14 cellular contexts compared by ENCODE assay signal in genomic region chr19:38837656-38838121, GRCh38. TPM values are rescaled to one million over a fixed set of nuclear protein-coding genes. Genes with fewer than 3 reads are reported as not detected.
A peak's percentile ranks its signal among the peaks of the same experiment; 100 is the strongest.
DNase-seq lines count a peak whose midpoint lies in the region; ATAC-seq, FAIRE-seq and TF ChIP-seq lines count a peak whose summit lies in the region.
"Had no signal": no experiment of that assay in that cellular context is flagged by ENCODE, and none has a peak within 500 bp of the region (broad histone marks: within the 10 kb centered on the region; RNA-seq: fewer than 3 reads in every experiment).

No MANE protein-coding gene starts in this region.

- H3K9me3 ChIP-seq in BE2C (no peaks in the 10 kb centered on the region), GM12878 (replicated peaks; ENCODE audit: control insufficient read depth, insufficient read depth, low read length) (no peaks in the 10 kb centered on the region)

- H3K4me1 Mint-ChIP-seq in HFFc6 (ENCODE audit: low read depth) = peaks cover 83% of the 10 kb centered on the region
- H3K4me1 Mint-ChIP-seq in GM23338 = no peaks in the 10 kb centered on the region; the same call in 2 of the 3 replicates

- H2BK5ac ChIP-seq in mesendoderm (ENCODE audit: low read length) = no peak overlapping the region

- no peak overlapping the region for H4K5ac ChIP-seq in mesendoderm (ENCODE audit: low read length)

- H2BK15ac ChIP-seq in mesendoderm (replicated peaks; ENCODE audit: low read depth) = no peak overlapping the region

- H3F3A ChIP-seq in GM23338 (replicated peaks; ENCODE audit: low read depth) = peaks cover 85% of the 10 kb centered on the region

- in situ Hi-C loops in GM12878 (cut with MboI) = no loop called here

- intact Hi-C loops in GM12878 (cut with micrococcal nuclease; ENCODE audit: unreplicated experiment) = loop anchor here (10.0 kb wide), 2 partner anchors 47 to 293 kb away; no protein-coding TSS in a partner anchor

- peak; percentile 49 for DNase-seq in BE2C
- DNase-seq in HFFc6 = peak; percentile 96
- no peak for DNase-seq in GM12878 (ENCODE audit: low read depth, low spot score)
- peak; percentile 54 for DNase-seq in mesendoderm
- DNase-seq in activated CD4-positive, CD25-positive, alpha-beta regulatory T cell treated with anti-CD3 and anti-CD28 coated beads, Interleukin-2, amount 50 U/mL, for 72 hours = no peak
- no peak for DNase-seq in NCI-H526 (lab: John Stamatoyannopoulos, UW)
- no peak for DNase-seq in GM23338 (ENCODE audit: low spot score)
- DNase-seq: Kasumi-1; natural killer cell; NCI-H446; stimulated activated CD4-positive, alpha-beta T cell treated with anti-CD3 and anti-CD28 coated beads, Interleukin-2, amount 100 ng/mL, for 24 hours had no signal

- H3K36me3 Mint-ChIP-seq in HFFc6 (ENCODE audit: low read depth) (peaks cover 64% of the 10 kb centered on the region), GM23338 (ENCODE audit: low read depth) (peaks cover 82% of the 10 kb centered on the region)

- CTCF ChIA-PET in GM12878 (lab: Yijun Ruan, JAX) = no interaction called here

- H2AFZ ChIP-seq in GM12878 (ENCODE audit: control insufficient read depth, low read depth, low read length) (no peak overlapping the region), GM23338 (no peak overlapping the region)

- H4K8ac ChIP-seq in mesendoderm (ENCODE audit: low read depth, low read length) = no peak overlapping the region

- no peak overlapping the region for H3K4me2 ChIP-seq in GM12878 (ENCODE audit: control insufficient read depth, insufficient read depth)
- H3K4me2 ChIP-seq in mesendoderm (ENCODE audit: low read length) = no peak overlapping the region
- no peak overlapping the region for H3K4me2 ChIP-seq in GM23338

- H3K18ac ChIP-seq in mesendoderm (ENCODE audit: low read length) = no peak overlapping the region

- no peak overlapping the region for H3K9ac ChIP-seq in GM12878 (ENCODE audit: control insufficient read depth, insufficient read depth, low read length)
- no peak overlapping the region for H3K9ac ChIP-seq in mesendoderm (ENCODE audit: low read length)

- H3K36me3 ChIP-seq in BE2C (peaks cover 73% of the 10 kb centered on the region), GM12878 (ENCODE audit: control insufficient read depth in 2 of 2, insufficient read depth in 2 of 2, low read length in 1 of 2) (peaks cover 45 to 52% of the 10 kb centered on the region in 2 experiments), mesendoderm (ENCODE audit: control insufficient read depth, insufficient read depth, low read length) (peaks cover 46% of the 10 kb centered on the region), GM23338 (ENCODE audit: insufficient read depth) (peaks cover 60% of the 10 kb centered on the region)

- TF ChIP-seq POLR2A in GM12878 (IDR thresholded peaks at IDR 0.05; ENCODE audit: low read depth, low read length) = 0 out of 2 replicates have a peak, but pooled peaks have one; percentile 14

- WGBS in GM12878 (ENCODE audit: insufficient coverage, insufficient replicate concordance, low lambda C conversion rate, missing lambda C conversion rate) = 89% methylated on average over 7 of the region's 7 CpGs
- no CpG with 5 or more reads among the region's 7 CpGs for WGBS in mesendoderm (ENCODE audit: extremely low coverage, insufficient coverage, low lambda C conversion rate)

- H3K4me1 ChIP-seq in BE2C (peaks cover 52% of the 10 kb centered on the region), GM12878 (ENCODE audit: control insufficient read depth, insufficient read depth, low read length) (peaks cover 4% of the 10 kb centered on the region), mesendoderm (ENCODE audit: control insufficient read depth, low read depth, low read length) (no peaks in the 10 kb centered on the region), GM23338 (ENCODE audit: insufficient read depth) (peaks cover 3% of the 10 kb centered on the region; the same call in 1 of the 2 replicates)

- TF ChIP-seq CTCF in BE2C (IDR thresholded peaks at IDR 0.05; ENCODE audit: low read depth, low read length) = no peak
- TF ChIP-seq CTCF in HFFc6 (IDR thresholded peaks at IDR 0.05) = no peak
- TF ChIP-seq CTCF in GM12878 (IDR thresholded peaks at IDR 0.05 in 2 of 3, conservative IDR thresholded peaks at IDR 0.05 in 1 of 3; ENCODE audit: control insufficient read depth in 2 of 3, extremely low read depth in 1 of 3, insufficient read depth in 1 of 3, low read depth in 3 of 3, low read length in 3 of 3) = no peak
- no peak for TF ChIP-seq CTCF in GM23338 (conservative IDR thresholded peaks at IDR 0.05; ENCODE audit: low read depth in 2 of 2)

- no peak for FAIRE-seq in GM12878 (lab: Jason Lieb, UNC)
- FAIRE-seq: GM18507 had no signal

- peaks cover 15% of the 10 kb centered on the region for H3K27me3 Mint-ChIP-seq in HFFc6 (ENCODE audit: insufficient read depth)
- peaks cover 20% of the 10 kb centered on the region for H3K27me3 Mint-ChIP-seq in GM23338 (ENCODE audit: insufficient read depth, low read depth, poor library complexity)

- peaks cover 6% of the 10 kb centered on the region for H3K79me2 ChIP-seq in GM12878 (ENCODE audit: control insufficient read depth, insufficient read depth, low read length)
- H3K79me2 ChIP-seq in mesendoderm (ENCODE audit: control insufficient read depth, insufficient read depth, low read length) = peaks cover 8% of the 10 kb centered on the region
- H3K79me2 ChIP-seq in GM23338 (replicated peaks; ENCODE audit: insufficient read depth) = peaks cover 19% of the 10 kb centered on the region

- no peak overlapping the region for H3K56ac ChIP-seq in mesendoderm (ENCODE audit: low read length)

- H3K4me3 ChIP-seq in BE2C (ENCODE audit: low read depth, low read length) (peak overlapping the region; percentile 8; the same call in 1 of the 2 replicates), GM12878 (no peak overlapping the region), mesendoderm (ENCODE audit: low read length) (no peak overlapping the region), GM23338 (no peak overlapping the region)

- no peak overlapping the region for H3K27ac ChIP-seq in GM12878 (ENCODE audit: control insufficient read depth, insufficient read depth)
- no peak overlapping the region for H3K27ac ChIP-seq in mesendoderm (ENCODE audit: low read depth, low read length)
- no peak overlapping the region for H3K27ac ChIP-seq in GM23338 (ENCODE audit: low read depth)

- no peak for TF ChIP-seq RAD21 in GM12878 (IDR thresholded peaks at IDR 0.05; ENCODE audit: insufficient read depth, low read depth, low read length)

- no peak for TF ChIP-seq EP300 in GM12878 (IDR thresholded peaks at IDR 0.05; ENCODE audit: borderline replicate concordance in 1 of 2, control insufficient read depth in 1 of 2, low read depth in 2 of 2, low read length in 2 of 2)

- POLR2A ChIA-PET in GM12878 (lab: Charles Lee) = interaction anchor here (0.5 to 1.5 kb wide), 4 partner anchors 8 to 59 kb away, joined by 3 to 8 read pairs (median 4); no protein-coding TSS in a partner anchor

- H3K9me2 ChIP-seq in GM23338 (ENCODE audit: insufficient read depth) = no peaks in the 10 kb centered on the region

- H2AK5ac ChIP-seq in mesendoderm (ENCODE audit: low read length) = no peak overlapping the region

- H3K4ac ChIP-seq in mesendoderm (ENCODE audit: low read depth, low read length) = no peak overlapping the region

- H3K4me3 Mint-ChIP-seq in HFFc6 (peak overlapping the region; percentile 79), GM23338 (no peak overlapping the region)
- H3K4me3 Mint-ChIP-seq: natural killer cell had no signal

- no TSS peak for BruUV-seq in GM12878 (replicated peaks; lab: Mats Ljungman, UMichigan)

- H4K20me1 ChIP-seq in GM12878 (ENCODE audit: control insufficient read depth, insufficient read depth) (no peaks in the 10 kb centered on the region; the same call in 1 of the 2 replicates), GM23338 (replicated peaks; ENCODE audit: insufficient read depth) (peaks cover 31% of the 10 kb centered on the region)

- SMC1A ChIA-PET in GM12878 (lab: Charles Lee; ENCODE audit: uncharacterized antibody, unreplicated experiment) = no interaction called here

- RAD21 ChIA-PET in GM12878 (lab: Charles Lee; ENCODE audit: unreplicated experiment) = no interaction called here

- ATAC-seq in GM12878 (no peak), HG03039 (IDR thresholded peaks at IDR 0.05; ENCODE audit: unreplicated experiment) (no peak), GM23338 (no peak)
- ATAC-seq: natural killer cell had no signal

- H3K27ac Mint-ChIP-seq in HFFc6 (peak overlapping the region; percentile 92), GM23338 (no peak overlapping the region)

- H3K27me3 ChIP-seq in BE2C = no peaks in the 10 kb centered on the region
- no peaks in the 10 kb centered on the region for H3K27me3 ChIP-seq in GM12878 (replicated peaks in 1 of 2; ENCODE audit: control insufficient read depth in 2 of 2, insufficient read depth in 2 of 2, low read length in 1 of 2)
- H3K27me3 ChIP-seq in mesendoderm (ENCODE audit: insufficient read depth, low read length, poor library complexity) = no peaks in the 10 kb centered on the region
- H3K27me3 ChIP-seq in GM23338 (ENCODE audit: insufficient read depth) = no peaks in the 10 kb centered on the region

- no peaks in the 10 kb centered on the region for H3K9me3 Mint-ChIP-seq in HFFc6
- no peaks in the 10 kb centered on the region for H3K9me3 Mint-ChIP-seq in GM23338
- H3K9me3 Mint-ChIP-seq: natural killer cell had no signal

- no peak overlapping the region for H2BK120ac ChIP-seq in mesendoderm (ENCODE audit: low read depth, low read length)

- H3K23ac ChIP-seq in mesendoderm (ENCODE audit: low read length) = no peak overlapping the region

- H3K79me1 ChIP-seq in mesendoderm (ENCODE audit: low read length) = peaks cover 14% of the 10 kb centered on the region

RNA-seq across cellular contexts. Expression of gene ECH1, which starts 6.1 kb away (rescaled TPM):
- polyA plus RNA-seq in BE2C (2012; ENCODE audit: insufficient read depth, insufficient read length, low read depth) = 550 TPM
- 10 to 100 TPM; 35.5 to 48.5 (median 45.6) TPM for total RNA-seq in HFFc6 (2021; fragmentation: NEBNext Ultra II Directional; extraction: Animal tissue kit (Norgen Biotek cat#: 25700))
- total RNA-seq in GM12878 (2013; cell fraction: nucleolus; rRNA removed) = 22.0 and 23.9 TPM in 2 replicates
- total RNA-seq in GM12878 (2014; rRNA removed) (92.4 and 121 TPM in 2 replicates), GM12878 (2014; rRNA removed; fragmentation: Illumina TruSeq; extraction: Trizol) (135 and 138 TPM in 2 replicates), GM12878 (2021) (164 and 165 TPM in 2 replicates)
- 287 TPM for polyA plus RNA-seq in GM12878 (2011; ENCODE audit: low read depth)
- polyA plus RNA-seq in GM12878 (2011; rRNA removed) (114 and 139 TPM in 2 replicates), GM12878 (2014; fragmentation: Illumina TruSeq; extraction: Trizol) (147 and 214 TPM in 2 replicates), GM12878 (2014; fragmentation: Nextera tagmentation; extraction: Ambion mirVana) (100 to 1,000 TPM; 104 to 109 TPM), GM12878 (2014; rRNA removed) (284 and 385 TPM in 2 replicates), GM12878 (2016; fragmentation: Nextera tagmentation; extraction: Ambion mirVana) (100 to 1,000 TPM; 248 to 270 TPM), GM23338 (2016; fragmentation: Nextera tagmentation; extraction: Ambion mirVana) (186 and 193 TPM in 2 replicates)
- polyA plus RNA-seq in GM12878 (2011; cell fraction: cytosol; rRNA removed) = 188 and 226 TPM in 2 replicates
- 151 and 189 TPM in 2 replicates for polyA plus RNA-seq in GM12878 (2011; cell fraction: nucleus; rRNA removed)
- polyA plus RNA-seq in GM12878 (2012) = 228 and 402 TPM in 2 replicates
- 79.9 and 129 TPM in 2 replicates for polyA minus RNA-seq in GM12878 (2011; rRNA and poly(A)+ RNA removed)
- 35.9 and 40.2 TPM in 2 replicates for polyA minus RNA-seq in GM12878 (2011; cell fraction: cytosol; rRNA and poly(A)+ RNA removed)
- 34.5 and 48.4 TPM in 2 replicates for polyA minus RNA-seq in GM12878 (2011; cell fraction: nucleus; rRNA and poly(A)+ RNA removed)
- polyA plus RNA-seq in mesendoderm (2013, experiment 1 of 2) = 147 TPM
- polyA plus RNA-seq in mesendoderm (2013, experiment 2 of 2) = 149 TPM
- total RNA-seq in GM23338 (2014; rRNA removed; shearing (Covaris generic)) = 66.2 and 79.9 TPM in 2 replicates

RNA-seq across cellular contexts. Expression of gene HNRNPL, which starts 12.1 kb away (rescaled TPM):
- polyA plus RNA-seq in BE2C (2012; ENCODE audit: insufficient read depth, insufficient read length, low read depth) = 417 TPM
- total RNA-seq in HFFc6 (2021; fragmentation: NEBNext Ultra II Directional; extraction: Animal tissue kit (Norgen Biotek cat#: 25700)) = 100 to 1,000 TPM; 337 to 467 (median 441) TPM
- 172 and 179 TPM in 2 replicates for total RNA-seq in GM12878 (2013; cell fraction: nucleolus; rRNA removed)
- total RNA-seq in GM12878 (2014; rRNA removed) (319 and 322 TPM in 2 replicates), GM12878 (2014; rRNA removed; fragmentation: Illumina TruSeq; extraction: Trizol) (240 and 248 TPM in 2 replicates), GM12878 (2021) (512 and 523 TPM in 2 replicates)
- 220 TPM for polyA plus RNA-seq in GM12878 (2011; ENCODE audit: low read depth)
- polyA plus RNA-seq in GM12878 (2011; rRNA removed) (278 and 395 TPM in 2 replicates), GM12878 (2014; fragmentation: Illumina TruSeq; extraction: Trizol) (416 and 440 TPM in 2 replicates), GM12878 (2014; fragmentation: Nextera tagmentation; extraction: Ambion mirVana) (10 to 100 TPM; 32.5 to 92.5 TPM), GM12878 (2014; rRNA removed) (241 and 268 TPM in 2 replicates), GM12878 (2016; fragmentation: Nextera tagmentation; extraction: Ambion mirVana) (100 to 1,000 TPM; 294 to 346 TPM), GM23338 (2016; fragmentation: Nextera tagmentation; extraction: Ambion mirVana) (664 and 836 TPM in 2 replicates)
- polyA plus RNA-seq in GM12878 (2011; cell fraction: cytosol; rRNA removed) = 272 and 344 TPM in 2 replicates
- polyA plus RNA-seq in GM12878 (2011; cell fraction: nucleus; rRNA removed) = 447 and 512 TPM in 2 replicates
- 258 and 326 TPM in 2 replicates for polyA plus RNA-seq in GM12878 (2012)
- polyA minus RNA-seq in GM12878 (2011; rRNA and poly(A)+ RNA removed) = 348 and 368 TPM in 2 replicates
- polyA minus RNA-seq in GM12878 (2011; cell fraction: cytosol; rRNA and poly(A)+ RNA removed) = 150 and 190 TPM in 2 replicates
- polyA minus RNA-seq in GM12878 (2011; cell fraction: nucleus; rRNA and poly(A)+ RNA removed) = 92.8 and 152 TPM in 2 replicates
- polyA plus RNA-seq in mesendoderm (2013, experiment 1 of 2) = 460 TPM
- polyA plus RNA-seq in mesendoderm (2013, experiment 2 of 2) = 455 TPM
- 491 and 580 TPM in 2 replicates for total RNA-seq in GM23338 (2014; rRNA removed; shearing (Covaris generic))

RNA-seq across cellular contexts. Expression of gene LGALS4, which starts 24.9 kb away (rescaled TPM):
- not detected for polyA plus RNA-seq in BE2C (2012; ENCODE audit: insufficient read depth, insufficient read length, low read depth)
- under 1 TPM in 1 of 6 experiments, not detected in 5; 0.43 TPM for total RNA-seq in HFFc6 (2021; fragmentation: NEBNext Ultra II Directional; extraction: Animal tissue kit (Norgen Biotek cat#: 25700))
- total RNA-seq in GM12878 (2013; cell fraction: nucleolus; rRNA removed) = 0.71 and 0.75 TPM in 2 replicates
- total RNA-seq in GM12878 (2014; rRNA removed) (0.44 TPM in 1 of 2 replicates, not detected in the other), GM12878 (2014; rRNA removed; fragmentation: Illumina TruSeq; extraction: Trizol) (not detected in 2 replicates), GM12878 (2021) (2.1 and 2.7 TPM in 2 replicates)
- polyA plus RNA-seq in GM12878 (2011; ENCODE audit: low read depth) = not detected
- polyA plus RNA-seq in GM12878 (2011; rRNA removed) (0.27 and 0.35 TPM in 2 replicates), GM12878 (2014; fragmentation: Illumina TruSeq; extraction: Trizol) (0.24 TPM in 1 of 2 replicates, not detected in the other), GM12878 (2014; fragmentation: Nextera tagmentation; extraction: Ambion mirVana) (under 1 TPM in 1 of 2 experiments, not detected in 1; 0.15 TPM), GM12878 (2014; rRNA removed) (0.06 and 0.13 TPM in 2 replicates), GM12878 (2016; fragmentation: Nextera tagmentation; extraction: Ambion mirVana) (under 1 TPM in 1 of 2 experiments, not detected in 1; 0.28 TPM), GM23338 (2016; fragmentation: Nextera tagmentation; extraction: Ambion mirVana) (not detected in 2 replicates)
- 0.09 and 0.25 TPM in 2 replicates for polyA plus RNA-seq in GM12878 (2011; cell fraction: cytosol; rRNA removed)
- polyA plus RNA-seq in GM12878 (2011; cell fraction: nucleus; rRNA removed) = 1.4 and 1.9 TPM in 2 replicates
- 0.17 and 0.46 TPM in 2 replicates for polyA plus RNA-seq in GM12878 (2012)
- polyA minus RNA-seq in GM12878 (2011; rRNA and poly(A)+ RNA removed) = 0.72 and 1.3 TPM in 2 replicates
- polyA minus RNA-seq in GM12878 (2011; cell fraction: cytosol; rRNA and poly(A)+ RNA removed) = not detected in 2 replicates
- 0.24 and 0.29 TPM in 2 replicates for polyA minus RNA-seq in GM12878 (2011; cell fraction: nucleus; rRNA and poly(A)+ RNA removed)
- 0.13 TPM for polyA plus RNA-seq in mesendoderm (2013, experiment 1 of 2)
- 0.10 TPM for polyA plus RNA-seq in mesendoderm (2013, experiment 2 of 2)
- 0.87 TPM in 1 of 2 replicates, not detected in the other for total RNA-seq in GM23338 (2014; rRNA removed; shearing (Covaris generic))
- total RNA-seq: temporal lobe had no signal

RNA-seq across cellular contexts. Expression of gene RINL, which starts 40.4 kb away (rescaled TPM):
- polyA plus RNA-seq in BE2C (2012; ENCODE audit: insufficient read depth, insufficient read length, low read depth) = 66.3 TPM
- total RNA-seq in HFFc6 (2021; fragmentation: NEBNext Ultra II Directional; extraction: Animal tissue kit (Norgen Biotek cat#: 25700)) = 1 to 10 TPM in 5 of 6 experiments, under 1 TPM in 1; 0.69 to 3.5 (median 1.7) TPM
- 42.0 and 48.1 TPM in 2 replicates for total RNA-seq in GM12878 (2013; cell fraction: nucleolus; rRNA removed)
- total RNA-seq in GM12878 (2014; rRNA removed) (50.8 and 55.1 TPM in 2 replicates), GM12878 (2014; rRNA removed; fragmentation: Illumina TruSeq; extraction: Trizol) (35.6 and 37.8 TPM in 2 replicates), GM12878 (2021) (51.3 and 54.9 TPM in 2 replicates)
- 13.3 TPM for polyA plus RNA-seq in GM12878 (2011; ENCODE audit: low read depth)
- polyA plus RNA-seq in GM12878 (2011; rRNA removed) (44.4 and 64.2 TPM in 2 replicates), GM12878 (2014; fragmentation: Illumina TruSeq; extraction: Trizol) (29.7 and 36.4 TPM in 2 replicates), GM12878 (2014; fragmentation: Nextera tagmentation; extraction: Ambion mirVana) (10 to 100 TPM; 14.5 to 16.3 TPM), GM12878 (2014; rRNA removed) (54.8 and 62.4 TPM in 2 replicates), GM12878 (2016; fragmentation: Nextera tagmentation; extraction: Ambion mirVana) (10 to 100 TPM; 46.3 to 48.9 TPM), GM23338 (2016; fragmentation: Nextera tagmentation; extraction: Ambion mirVana) (19.4 and 21.4 TPM in 2 replicates)
- polyA plus RNA-seq in GM12878 (2011; cell fraction: cytosol; rRNA removed) = 67.4 and 81.2 TPM in 2 replicates
- polyA plus RNA-seq in GM12878 (2011; cell fraction: nucleus; rRNA removed) = 88.4 and 106 TPM in 2 replicates
- polyA plus RNA-seq in GM12878 (2012) = 33.6 and 41.0 TPM in 2 replicates
- polyA minus RNA-seq in GM12878 (2011; rRNA and poly(A)+ RNA removed) = 30.0 and 57.5 TPM in 2 replicates
- polyA minus RNA-seq in GM12878 (2011; cell fraction: cytosol; rRNA and poly(A)+ RNA removed) = 15.6 and 23.4 TPM in 2 replicates
- polyA minus RNA-seq in GM12878 (2011; cell fraction: nucleus; rRNA and poly(A)+ RNA removed) = 32.0 and 54.9 TPM in 2 replicates
- polyA plus RNA-seq in mesendoderm (2013, experiment 1 of 2) = 6.3 TPM
- polyA plus RNA-seq in mesendoderm (2013, experiment 2 of 2) = 5.7 TPM
- 11.2 and 22.4 TPM in 2 replicates for total RNA-seq in GM23338 (2014; rRNA removed; shearing (Covaris generic))

RNA-seq across cellular contexts. Expression of gene LGALS7B, which starts 48.7 kb away (rescaled TPM):
- polyA plus RNA-seq in BE2C (2012; ENCODE audit: insufficient read depth, insufficient read length, low read depth) = not detected
- total RNA-seq in HFFc6 (2021; fragmentation: NEBNext Ultra II Directional; extraction: Animal tissue kit (Norgen Biotek cat#: 25700)) = not detected
- not detected in 2 replicates for total RNA-seq in GM12878 (2013; cell fraction: nucleolus; rRNA removed)
- total RNA-seq in GM12878 (2014; rRNA removed) = not detected in 2 replicates
- total RNA-seq in GM12878 (2014; rRNA removed; fragmentation: Illumina TruSeq; extraction: Trizol) = not detected in 2 replicates
- not detected in 2 replicates for total RNA-seq in GM12878 (2021)
- polyA plus RNA-seq in GM12878 (2011; ENCODE audit: low read depth) = not detected
- not detected in 2 replicates for polyA plus RNA-seq in GM12878 (2011; rRNA removed)
- polyA plus RNA-seq in GM12878 (2011; cell fraction: cytosol; rRNA removed) = not detected in 2 replicates
- not detected in 2 replicates for polyA plus RNA-seq in GM12878 (2011; cell fraction: nucleus; rRNA removed)
- polyA plus RNA-seq in GM12878 (2012) = not detected in 2 replicates
- not detected in 2 replicates for polyA plus RNA-seq in GM12878 (2014; fragmentation: Illumina TruSeq; extraction: Trizol)
- not detected for polyA plus RNA-seq in GM12878 (2014; fragmentation: Nextera tagmentation; extraction: Ambion mirVana)
- polyA plus RNA-seq in GM12878 (2014; rRNA removed) = not detected in 2 replicates
- polyA plus RNA-seq in GM12878 (2016; fragmentation: Nextera tagmentation; extraction: Ambion mirVana) = not detected
- not detected in 2 replicates for polyA minus RNA-seq in GM12878 (2011; rRNA and poly(A)+ RNA removed)
- polyA minus RNA-seq in GM12878 (2011; cell fraction: cytosol; rRNA and poly(A)+ RNA removed) = not detected in 2 replicates
- polyA minus RNA-seq in GM12878 (2011; cell fraction: nucleus; rRNA and poly(A)+ RNA removed) = not detected in 2 replicates
- polyA plus RNA-seq in mesendoderm (2013, experiment 1 of 2) = 0.87 TPM
- 0.38 TPM for polyA plus RNA-seq in mesendoderm (2013, experiment 2 of 2)
- 2.4 TPM in 1 of 2 replicates, not detected in the other for total RNA-seq in GM23338 (2014; rRNA removed; shearing (Covaris generic))
- polyA plus RNA-seq in GM23338 (2016; fragmentation: Nextera tagmentation; extraction: Ambion mirVana) = 6.6 and 8.6 TPM in 2 replicates
- total RNA-seq: natural killer cell had no signal

Comparison
In these comparisons a context has a peak if more than half of its experiments do, and no peak if none do; other contexts are left out.
1. DNase-seq: peak in BE2C (single experiment), HFFc6 (single experiment) and mesendoderm (single experiment); none in GM12878 (single experiment), activated CD4-positive, CD25-positive, alpha-beta regulatory T cell treated with anti-CD3 and anti-CD28 coated beads, Interleukin-2, amount 50 U/mL, for 72 hours (single experiment), NCI-H526 (0 of 2) and GM23338 (single experiment).